Comparison of ENCODE assay signal across 8 cellular contexts in genomic region chr11:95715777-95716241, GRCh38.
A peak's percentile ranks its signal among the peaks of the same experiment; 100 is the strongest.
DNase-seq lines count a peak whose midpoint lies in the region; ATAC-seq and TF ChIP-seq lines count a peak whose summit lies in the region.

No MANE protein-coding gene starts in this region.

- no peak for TF ChIP-seq EP300 in ovary (IDR thresholded peaks at IDR 0.05)

- no peaks in the 10 kb centered on the region for H3K79me2 ChIP-seq in KMS-11 (ENCODE audit: insufficient read depth, low read depth)

- no peaks in the 10 kb centered on the region for H4K20me1 ChIP-seq in KMS-11 (ENCODE audit: insufficient read depth)

- H3K4me3 ChIP-seq in KMS-11 (IDR thresholded peaks at IDR 0.05; ENCODE audit: insufficient read depth, low read depth, low read length) (no peak overlapping the region), ovary (no peak overlapping the region), ascending aorta (no peak overlapping the region)

- TF ChIP-seq CTCF in KMS-11 (conservative IDR thresholded peaks at IDR 0.05; ENCODE audit: low read depth, low read length) = no peak
- TF ChIP-seq CTCF in ovary (IDR thresholded peaks at IDR 0.05) = no peak
- TF ChIP-seq CTCF in ascending aorta (IDR thresholded peaks at IDR 0.05) = no peak

- H3K36me3 ChIP-seq in KMS-11 (ENCODE audit: insufficient read depth) (no peaks in the 10 kb centered on the region), ovary (no peaks in the 10 kb centered on the region), ascending aorta (no peaks in the 10 kb centered on the region)

- H2AFZ ChIP-seq in KMS-11 (ENCODE audit: low read depth) = peak overlapping the region; percentile 45

- H3K27ac ChIP-seq in KMS-11 (peak overlapping the region; percentile 37; the same call in 1 of the 2 replicates), ovary (no peak overlapping the region), ascending aorta (no peak overlapping the region)

- no peaks in the 10 kb centered on the region for H3K27me3 ChIP-seq in KMS-11 (ENCODE audit: insufficient read depth, low read depth)
- H3K27me3 ChIP-seq in ovary = no peaks in the 10 kb centered on the region
- H3K27me3 ChIP-seq in ascending aorta = no peaks in the 10 kb centered on the region

- H3K9me3 ChIP-seq in ovary (no peaks in the 10 kb centered on the region), ascending aorta (no peaks in the 10 kb centered on the region)

- TF ChIP-seq POLR2A in ovary (IDR thresholded peaks at IDR 0.05) = no peak

- ATAC-seq in GM21576 (IDR thresholded peaks at IDR 0.05; ENCODE audit: unreplicated experiment) = peak; percentile 80

- no peak overlapping the region for H3K9ac ChIP-seq in KMS-11

- intact Hi-C loops in ovary (cut with DNase I) = no loop called here
- intact Hi-C loops in ascending aorta (cut with DNase I) = no loop called here

- WGBS in ovary, 3 donors = 62 to 73% (median 65%) methylated on average over 2 of the region's 2 CpGs

- H3K4me1 ChIP-seq in KMS-11 (ENCODE audit: low read depth, poor library complexity, severe bottlenecking) = peaks cover 20% of the 10 kb centered on the region
- H3K4me1 ChIP-seq in ovary (ENCODE audit: insufficient read depth) = peaks cover 4% of the 10 kb centered on the region
- no peaks in the 10 kb centered on the region for H3K4me1 ChIP-seq in ascending aorta

- peak overlapping the region; percentile 39 for H3K4me2 ChIP-seq in KMS-11

- DNase-seq in DMS 273 treated with DMSO at 0.1 percent for 48 hours (lab: John Stamatoyannopoulos, UW) = peak; percentile 12
- DNase-seq in amniotic epithelial cell (ENCODE audit: low read depth) = peak; percentile 46
- peak; percentile 58 for DNase-seq in putamen (ENCODE audit: low spot score)
- DNase-seq in ovary = no peak
- DNase-seq in ascending aorta (ENCODE audit: low spot score in 2 of 2) = no peak
- DNase-seq in NCI-H1417 (lab: John Stamatoyannopoulos, UW) = no peak

Comparison
In these comparisons a context has a peak if more than half of its experiments do, and no peak if none do; other contexts are left out.
1. DNase-seq: peak in DMS 273 treated with DMSO at 0.1 percent for 48 hours (single experiment), amniotic epithelial cell (single experiment) and putamen (single experiment); none in ovary (0 of 5), ascending aorta (0 of 2) and NCI-H1417 (0 of 3).